In genomic region chr2:171578156-171578803, GRCh38 we compare ENCODE assay signal across 1 cellular context.
A peak's percentile ranks its signal among the peaks of the same experiment; 100 is the strongest.
TF ChIP-seq lines count a peak whose summit lies in the region.

No MANE protein-coding gene starts in this region.

TF ChIP-seq in K562, 482 proteins besides CTCF, POLR2A, EP300 and RAD21 (continued from another document):
- TF ChIP-seq ZBTB11 (CRISPR knock-in tag; IDR thresholded peaks at IDR 0.05) (no peak), HNRNPLL (IDR thresholded peaks at IDR 0.05; ENCODE audit: low read depth, low read length, poor library complexity, severe bottlenecking) (no peak), MEIS2 (IDR thresholded peaks at IDR 0.05; ENCODE audit: partially characterized antibody) (peak; percentile 62), PHTF2 (CRISPR knock-in tag; IDR thresholded peaks at IDR 0.05) (no peak), GTF2A2 (tag; IDR thresholded peaks at IDR 0.05) (peak; percentile 86), NFXL1 (CRISPR knock-in tag; IDR thresholded peaks at IDR 0.05) (peak; percentile 96), CUX1 (CRISPR knock-in tag; IDR thresholded peaks at IDR 0.05) (peak; percentile 75; the same call in 1 of the 2 replicates), ZNF766 (CRISPR knock-in tag; conservative IDR thresholded peaks at IDR 0.05) (peak; percentile 93), TSHZ1 (CRISPR knock-in tag; IDR thresholded peaks at IDR 0.05) (0 out of 2 replicates have a peak, but pooled peaks have one; percentile 39), ZNF239 (CRISPR knock-in tag; IDR thresholded peaks at IDR 0.05) (peak; percentile 53; the same call in 1 of the 2 replicates), ZNF507 (tag; conservative IDR thresholded peaks at IDR 0.05) (0 out of 2 replicates have a peak, but pooled peaks have one; percentile 18), HDGF (IDR thresholded peaks at IDR 0.05) (no peak), ZNF639 (CRISPR knock-in tag; conservative IDR thresholded peaks at IDR 0.05 in 1 of 2, IDR thresholded peaks at IDR 0.05 in 1 of 2) (peak in 1 of 2 experiments; percentile 77; a peak in 1 of 4 replicates), KLF1 (tag; IDR thresholded peaks at IDR 0.05) (0 out of 2 replicates have a peak, but pooled peaks have one; percentile 24), E2F4 (CRISPR knock-in tag; IDR thresholded peaks at IDR 0.05; ENCODE audit: low read depth) (no peak), KDM4B (IDR thresholded peaks at IDR 0.05; ENCODE audit: borderline replicate concordance in 2 of 2, low read depth in 1 of 2) (no peak), ZFP1 (CRISPR knock-in tag; IDR thresholded peaks at IDR 0.05) (no peak), TBL1XR1 (IDR thresholded peaks at IDR 0.05; ENCODE audit: low read length in 2 of 2) (no peak), RHOXF2B (CRISPR knock-in tag; conservative IDR thresholded peaks at IDR 0.05) (peak; percentile 87; the same call in 1 of the 2 replicates), PKNOX1 (IDR thresholded peaks at IDR 0.05) (peak; percentile 69), HNRNPL (IDR thresholded peaks at IDR 0.05; ENCODE audit: low read depth, low read length) (no peak), PYGO2 (tag; IDR thresholded peaks at IDR 0.05) (peak; percentile 81), ZNF134 (CRISPR knock-in tag; conservative IDR thresholded peaks at IDR 0.05) (peak; percentile 63), DDX20 (tag; IDR thresholded peaks at IDR 0.05; ENCODE audit: low read depth) (peak; percentile 88), ARNT (IDR thresholded peaks at IDR 0.05) (no peak), ZNF311 (CRISPR knock-in tag; IDR thresholded peaks at IDR 0.05) (peak; percentile 89)
